In genomic region chr2:97697252-97698235, GRCh38 we compare ENCODE assay signal across 8 cellular contexts. TPM values are rescaled to one million over a fixed set of nuclear protein-coding genes. Genes with fewer than 3 reads are reported as not detected.
DNase-seq lines count a peak whose midpoint lies in the region; ATAC-seq lines count a peak whose summit lies in the region.

No MANE protein-coding gene starts in this region.

- peak; percentile 65 for ATAC-seq in GM19328 (IDR thresholded peaks at IDR 0.05; ENCODE audit: unreplicated experiment)

- DNase-seq in AG08396 (ENCODE audit: low spot score) (peak; percentile 80), Kasumi-1 (lab: John Stamatoyannopoulos, UW) (peak; percentile 80 to 85), OCI-M2 (lab: John Stamatoyannopoulos, UW; ENCODE audit: unreplicated experiment) (peak; percentile 72), activated T-cell treated with anti-CD3 and anti-CD28 coated beads for 24 hours (ENCODE audit: low read depth) (peak; percentile 86), epidermal melanocyte (ENCODE audit: insufficient read length, low spot score) (peak; percentile 84), mucosa of gallbladder (ENCODE audit: low spot score) (peak; percentile 92)
- peak; percentile 78 to 96 for DNase-seq in stimulated activated CD8-positive, alpha-beta memory T cell treated with anti-CD3 and anti-CD28 coated beads, Interleukin-4, amount 100 ng/mL, for 4 hours (ENCODE audit: low read depth in 2 of 2, low spot score in 1 of 2)

RNA-seq across cellular contexts. Expression of gene ZAP70, which starts 15.8 kb away (rescaled TPM):
- 12.6 TPM for total RNA-seq in mucosa of gallbladder

RNA-seq across cellular contexts. Expression of gene C2orf92, which starts 28.0 kb away (rescaled TPM):
- total RNA-seq in mucosa of gallbladder: 4.8 TPM

RNA-seq across cellular contexts. Expression of gene ACTR1B, which starts 33.7 kb away (rescaled TPM):
- total RNA-seq in mucosa of gallbladder: 86.6 TPM

RNA-seq across cellular contexts. Expression of gene COX5B, which starts 51.7 kb away (rescaled TPM):
- total RNA-seq in mucosa of gallbladder: 345 TPM

Comparison
In these comparisons a context has a peak if more than half of its experiments do, and no peak if none do; other contexts are left out.
1. Peak in every context shown above with its lines: DNase-seq and ATAC-seq.